Comparison of ENCODE assay signal across 8 cellular contexts in the genomic region with DNA sequence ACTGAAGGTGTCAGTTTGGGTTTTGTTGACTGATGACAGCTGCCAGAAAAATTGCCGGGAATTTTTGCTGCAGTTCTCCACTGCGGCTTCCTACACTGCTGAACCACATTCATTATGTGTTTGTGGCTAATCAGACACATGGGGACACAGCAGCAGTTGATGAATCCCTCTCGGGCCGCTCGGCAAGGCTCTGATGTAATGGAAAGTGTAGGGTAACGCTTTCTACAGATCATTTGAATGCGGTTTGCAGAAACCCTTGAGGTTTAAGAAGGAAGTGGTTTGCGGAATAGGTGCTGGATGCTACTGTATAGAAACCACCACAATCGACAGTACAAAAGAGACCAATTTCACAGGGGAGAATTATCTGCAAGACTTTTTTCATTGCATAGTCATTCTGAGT.
DNase-seq lines count a peak whose midpoint lies in the region; ATAC-seq and TF ChIP-seq lines count a peak whose summit lies in the region.
"Had no signal": no experiment of that assay in that cellular context is flagged by ENCODE, and none has a peak within 500 bp of the region (broad histone marks: within the 10 kb centered on the region; RNA-seq: fewer than 3 reads in every experiment).

No MANE protein-coding gene starts in this region.

- H3K4me2 ChIP-seq in OCI-LY7 (ENCODE audit: low read length), result no peak overlapping the region
- peak overlapping the region; percentile 33 for H3K4me2 ChIP-seq in smooth muscle cell

- H4K20me1 ChIP-seq in OCI-LY7 (ENCODE audit: insufficient read depth, low read length), result no peaks in the 10 kb centered on the region
- H4K20me1 ChIP-seq in smooth muscle cell (ENCODE audit: low read depth), result no peaks in the 10 kb centered on the region

- POLR2A ChIA-PET in OCI-LY7 (lab: Charles Lee), result no interaction called here

- H2AFZ ChIP-seq in OCI-LY7 (ENCODE audit: low read length) (no peak overlapping the region), smooth muscle cell (ENCODE audit: low read depth) (no peak overlapping the region)

- 50% methylated on average over 9 of the region's 9 CpGs for WGBS in smooth muscle cell (ENCODE audit: low lambda C conversion rate)

- H3K9ac ChIP-seq in smooth muscle cell (ENCODE audit: low read depth), result no peak overlapping the region

- H3K9me3 ChIP-seq in OCI-LY7 (ENCODE audit: low read length), result no peaks in the 10 kb centered on the region
- H3K9me3 ChIP-seq in smooth muscle cell (replicated peaks; ENCODE audit: low read depth), result no peaks in the 10 kb centered on the region

- peaks cover 3% of the 10 kb centered on the region for H3F3A ChIP-seq in smooth muscle cell (ENCODE audit: low read depth)

- no peak overlapping the region for H3K27ac ChIP-seq in OCI-LY7 (ENCODE audit: low read depth, low read length, poor library complexity, severe bottlenecking)
- peak overlapping the region; percentile 47 for H3K27ac ChIP-seq in smooth muscle cell (ENCODE audit: low read depth)

- peak; percentile 72 for DNase-seq in OCI-LY7 (ENCODE audit: low spot score)
- DNase-seq in activated effector memory CD4-positive, alpha-beta T cell treated with anti-CD3 and anti-CD28 coated beads, Interleukin-2, amount 50 U/mL, for 16 hours, result peak; percentile 79
- no peak for DNase-seq in smooth muscle cell (lab: John Stamatoyannopoulos, UW; ENCODE audit: unreplicated experiment)
- no peak for DNase-seq in ACHN
- DNase-seq in NCI-H82 (lab: John Stamatoyannopoulos, UW), result no peak
- DNase-seq: right cardiac atrium had no signal

- in situ Hi-C loops in ACHN (cut with HindIII; ENCODE audit: low pct_ligation_motif_present, low pct_unique_long_range_greater_than_20kb, low sequenced_read_pairs), result no loop called here

- CTCF ChIA-PET in OCI-LY7 (lab: Charles Lee; ENCODE audit: unreplicated experiment), result no interaction called here

- no peaks in the 10 kb centered on the region for H3K9me2 ChIP-seq in OCI-LY7 (ENCODE audit: insufficient read depth, low read length)

- no peaks in the 10 kb centered on the region for H3K79me2 ChIP-seq in OCI-LY7 (ENCODE audit: insufficient read depth, low read depth, low read length)
- H3K79me2 ChIP-seq in smooth muscle cell (ENCODE audit: low read depth), result no peaks in the 10 kb centered on the region

- H3K36me3 ChIP-seq in OCI-LY7 (ENCODE audit: insufficient read depth, low read length) (no peaks in the 10 kb centered on the region), smooth muscle cell (ENCODE audit: low read depth) (no peaks in the 10 kb centered on the region)

- peak; percentile 98 for ATAC-seq in GM18873 (IDR thresholded peaks at IDR 0.05; ENCODE audit: low FRiP score, unreplicated experiment)
- ATAC-seq in HG02973 (IDR thresholded peaks at IDR 0.05; ENCODE audit: unreplicated experiment), result peak; percentile 99

- H3K4me1 ChIP-seq in OCI-LY7 (ENCODE audit: insufficient read depth, low read length, poor library complexity, severe bottlenecking) (no peaks in the 10 kb centered on the region), smooth muscle cell (ENCODE audit: low read depth) (no peaks in the 10 kb centered on the region)

- TF ChIP-seq CTCF in OCI-LY7 (conservative IDR thresholded peaks at IDR 0.05; ENCODE audit: low read length) (no peak), smooth muscle cell (IDR thresholded peaks at IDR 0.05; ENCODE audit: borderline replicate concordance, insufficient read depth, poor library complexity, severe bottlenecking) (no peak)

- BruUV-seq in OCI-LY7 (replicated peaks; lab: Mats Ljungman, UMichigan), result no TSS peak

- H3K4me3 ChIP-seq in OCI-LY7 (ENCODE audit: low read depth, low read length, poor library complexity, severe bottlenecking) (no peak overlapping the region), smooth muscle cell (no peak overlapping the region)

- H3K27me3 ChIP-seq in smooth muscle cell (ENCODE audit: low read depth), result peaks cover under 1% of the 10 kb centered on the region

- intact Hi-C loops in OCI-LY7 (cut with micrococcal nuclease; ENCODE audit: unreplicated experiment), result no loop called here

Comparison
In these comparisons a context has a peak if more than half of its experiments do, and no peak if none do; other contexts are left out.
1. DNase-seq: peak in OCI-LY7 (single experiment) and activated effector memory CD4-positive, alpha-beta T cell treated with anti-CD3 and anti-CD28 coated beads, Interleukin-2, amount 50 U/mL, for 16 hours (single experiment); none in smooth muscle cell (single experiment), ACHN (single experiment) and NCI-H82 (single experiment).